Comparison of ENCODE assay signal across 10 cellular contexts in genomic region chr1:53135735-53136114, GRCh38. TPM values are rescaled to one million over a fixed set of nuclear protein-coding genes. Genes with fewer than 3 reads are reported as not detected.
DNase-seq lines count a peak whose midpoint lies in the region; ATAC-seq and TF ChIP-seq lines count a peak whose summit lies in the region.
"Had no signal": no experiment of that assay in that cellular context is flagged by ENCODE, and none has a peak within 500 bp of the region (broad histone marks: within the 10 kb centered on the region; RNA-seq: fewer than 3 reads in every experiment).

No MANE protein-coding gene starts in this region.

- TF ChIP-seq CTCF in AG10803 (conservative IDR thresholded peaks at IDR 0.05; ENCODE audit: low read length) (no peak), coronary artery (IDR thresholded peaks at IDR 0.05) (no peak)

- H3K27ac ChIP-seq in coronary artery: peak overlapping the region in 1 of 2 donors; percentile 78

- ATAC-seq in HG02870 (IDR thresholded peaks at IDR 0.05; ENCODE audit: unreplicated experiment): no peak
- no peak for ATAC-seq in HG02610 (IDR thresholded peaks at IDR 0.05; ENCODE audit: unreplicated experiment)

- DNase-seq in AG10803 (ENCODE audit: low read depth) (peak; percentile 98), M059J (ENCODE audit: low read depth) (peak; percentile 48), coronary artery (ENCODE audit: low spot score) (peak; percentile 52), myocyte (ENCODE audit: low read depth) (peak; percentile 89), NCI-H1436 treated with DMSO at 0.1 percent for 48 hours (lab: John Stamatoyannopoulos, UW) (no peak)
- DNase-seq in activated CD8-positive, alpha-beta memory T cell treated with anti-CD3 and anti-CD28 coated beads, Interleukin-2, amount 50 U/mL, for 4 hours: no peak
- DNase-seq: heart right ventricle had no signal

- H3K4me3 ChIP-seq in AG10803 (ENCODE audit: low read length) (no peak overlapping the region), coronary artery (no peak overlapping the region)
- H3K4me3 ChIP-seq: heart right ventricle, MG63 had no signal

RNA-seq across cellular contexts. Expression of gene SLC1A7, which starts 6.7 kb away (rescaled TPM):
- total RNA-seq in M059J (2014; rRNA removed; shearing (Covaris generic)): 0.25 TPM in 1 of 2 replicates, not detected in the other
- total RNA-seq in myocyte: 0.21 and 0.29 TPM in 2 replicates
- polyA plus RNA-seq in myocyte (2012): 0.20 TPM

Comparison
In these comparisons a context has a peak if more than half of its experiments do, and no peak if none do; other contexts are left out.
1. DNase-seq: peak in AG10803 (single experiment), M059J (single experiment), coronary artery (single experiment) and myocyte (single experiment); none in activated CD8-positive, alpha-beta memory T cell treated with anti-CD3 and anti-CD28 coated beads, Interleukin-2, amount 50 U/mL, for 4 hours (single experiment) and NCI-H1436 treated with DMSO at 0.1 percent for 48 hours (single experiment).